1 cellular context compared by ENCODE assay signal in the genomic region with DNA sequence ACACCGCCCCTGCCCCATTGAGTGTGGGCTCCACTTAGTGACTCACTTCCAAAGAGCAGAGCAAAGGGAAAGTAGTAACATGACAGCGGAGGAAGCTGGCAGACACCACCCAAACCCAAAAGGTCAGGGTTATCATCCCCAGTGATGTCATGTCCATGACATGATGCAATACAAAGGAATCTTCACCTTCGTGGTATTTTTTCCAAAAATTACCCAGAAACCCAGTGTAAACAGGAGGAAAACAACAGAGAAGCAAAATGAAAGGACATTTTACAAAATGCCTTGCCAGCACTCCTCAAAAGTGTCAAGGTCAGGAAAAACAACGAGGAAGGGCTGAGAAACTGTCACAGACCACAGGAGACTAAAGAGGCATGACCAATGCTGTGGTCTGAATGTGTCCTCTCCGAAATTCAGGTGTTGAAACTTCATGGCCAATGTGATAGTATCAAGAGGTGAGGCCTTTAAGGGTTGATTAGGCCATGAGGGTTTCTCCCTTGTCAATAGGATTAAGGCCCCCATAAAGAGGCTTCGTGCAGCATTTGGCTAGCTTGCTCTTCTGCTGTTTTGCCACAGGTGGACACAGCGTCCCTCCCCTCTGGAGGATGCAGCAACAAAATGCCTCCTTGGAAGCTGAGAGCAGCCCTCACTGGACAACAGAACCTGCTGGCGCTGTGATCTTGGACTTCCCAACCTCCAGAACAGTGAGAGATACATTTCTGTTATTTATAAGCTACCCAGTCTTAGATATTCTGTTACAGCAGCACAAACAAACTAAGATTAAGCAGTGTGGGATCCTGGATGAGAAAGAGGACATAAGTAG.
TF ChIP-seq lines count a peak whose summit lies in the region.

No MANE protein-coding gene starts in this region.

TF ChIP-seq in K562, 482 proteins besides CTCF, POLR2A, EP300 and RAD21 (continues in another document):
- TF ChIP-seq RBM34 (IDR thresholded peaks at IDR 0.05; ENCODE audit: borderline replicate concordance, insufficient read depth, low read length) (no peak), HMGN3 (IDR thresholded peaks at IDR 0.05; ENCODE audit: borderline replicate concordance, extremely low read depth, insufficient read length, low read depth, low read length) (no peak), ETV5 (CRISPR knock-in tag; IDR thresholded peaks at IDR 0.05; ENCODE audit: low read depth) (no peak), GTF2E2 (tag; IDR thresholded peaks at IDR 0.05) (0 out of 2 replicates have a peak, but pooled peaks have one; percentile 78), ZNF408 (CRISPR knock-in tag; IDR thresholded peaks at IDR 0.05; ENCODE audit: low read depth) (no peak), HDAC8 (tag; IDR thresholded peaks at IDR 0.05) (no peak), ZNF239 (CRISPR knock-in tag; IDR thresholded peaks at IDR 0.05) (peak; percentile 31; the same call in 1 of the 2 replicates), NFIX (CRISPR knock-in tag; IDR thresholded peaks at IDR 0.05; ENCODE audit: low read depth) (no peak), KDM2B (CRISPR knock-in tag; IDR thresholded peaks at IDR 0.05) (no peak), SMAD4 (CRISPR knock-in tag; conservative IDR thresholded peaks at IDR 0.05) (peak; percentile 88), ZKSCAN3 (CRISPR knock-in tag; IDR thresholded peaks at IDR 0.05) (no peak), CEBPG (CRISPR knock-in tag; IDR thresholded peaks at IDR 0.05) (peak; percentile 97), CEBPG (tag; conservative IDR thresholded peaks at IDR 0.05 in 1 of 2, IDR thresholded peaks at IDR 0.05 in 1 of 2) (peak; percentile 97 to 100), CBX3 (IDR thresholded peaks at IDR 0.05; ENCODE audit: borderline replicate concordance in 1 of 2, low read length in 2 of 2) (no peak), MAZ (CRISPR knock-in tag; conservative IDR thresholded peaks at IDR 0.05 in 1 of 2, IDR thresholded peaks at IDR 0.05 in 1 of 2) (0 out of 4 replicates have a peak, but pooled peaks of 1 of the 2 experiments have one; percentile 20), MXI1 (IDR thresholded peaks at IDR 0.05; ENCODE audit: low read depth, low read length) (no peak), CXXC5 (CRISPR knock-in tag; IDR thresholded peaks at IDR 0.05) (peak; percentile 32; the same call in 1 of the 2 replicates), EP400 (IDR thresholded peaks at IDR 0.05) (peak; percentile 43; the same call in 1 of the 2 replicates), MED1 (CRISPR knock-in tag; IDR thresholded peaks at IDR 0.05; ENCODE audit: borderline replicate concordance) (no peak), DMBX1 (CRISPR knock-in tag; IDR thresholded peaks at IDR 0.05; ENCODE audit: borderline replicate concordance) (peak; percentile 82; the same call in 1 of the 2 replicates), JUN (IDR thresholded peaks at IDR 0.05; ENCODE audit: borderline replicate concordance, low read depth, low read length) (peak; percentile 91), JUN (CRISPR knock-in tag; IDR thresholded peaks at IDR 0.05; ENCODE audit: borderline replicate concordance) (peak; percentile 88; the same call in 1 of the 2 replicates), HDAC2 (IDR thresholded peaks at IDR 0.05) (0 out of 2 replicates have a peak, but pooled peaks have one; percentile 48), MBD2 (IDR thresholded peaks at IDR 0.05; ENCODE audit: borderline replicate concordance, low read depth) (no peak), HMG20B (CRISPR knock-in tag; IDR thresholded peaks at IDR 0.05) (no peak), CBX1 (IDR thresholded peaks at IDR 0.05; ENCODE audit: low read depth) (no peak), ZNF134 (CRISPR knock-in tag; conservative IDR thresholded peaks at IDR 0.05) (peak; percentile 26; the same call in 1 of the 2 replicates), CREBBP (IDR thresholded peaks at IDR 0.05; ENCODE audit: low read depth, low read length) (no peak), ILF3 (IDR thresholded peaks at IDR 0.05; ENCODE audit: borderline replicate concordance) (no peak), MYNN (IDR thresholded peaks at IDR 0.05) (no peak), MYNN (CRISPR knock-in tag; IDR thresholded peaks at IDR 0.05) (no peak), CCNT2 (IDR thresholded peaks at IDR 0.05; ENCODE audit: borderline replicate concordance, extremely low read depth, insufficient read length, low read depth, low read length) (no peak), CBX8 (IDR thresholded peaks at IDR 0.05; ENCODE audit: borderline replicate concordance, extremely low read depth, low read depth, low read length, poor library complexity, severe bottlenecking) (no peak), SIN3A (IDR thresholded peaks at IDR 0.05; ENCODE audit: borderline replicate concordance in 2 of 2, control insufficient read depth in 1 of 2, low read depth in 2 of 2, low read length in 2 of 2) (no peak), NCOA1 (IDR thresholded peaks at IDR 0.05; ENCODE audit: low read depth) (peak; percentile 69), ZNF12 (CRISPR knock-in tag; IDR thresholded peaks at IDR 0.05) (no peak), TSC22D4 (tag; IDR thresholded peaks at IDR 0.05) (no peak), GABPB2 (CRISPR knock-in tag; conservative IDR thresholded peaks at IDR 0.05) (no peak), CBFA2T2 (conservative IDR thresholded peaks at IDR 0.05) (no peak), E2F3 (CRISPR knock-in tag; IDR thresholded peaks at IDR 0.05) (no peak), KAT2B (IDR thresholded peaks at IDR 0.05; ENCODE audit: low read depth, low read length) (no peak)
- TF ChIP-seq, protein P1, sequence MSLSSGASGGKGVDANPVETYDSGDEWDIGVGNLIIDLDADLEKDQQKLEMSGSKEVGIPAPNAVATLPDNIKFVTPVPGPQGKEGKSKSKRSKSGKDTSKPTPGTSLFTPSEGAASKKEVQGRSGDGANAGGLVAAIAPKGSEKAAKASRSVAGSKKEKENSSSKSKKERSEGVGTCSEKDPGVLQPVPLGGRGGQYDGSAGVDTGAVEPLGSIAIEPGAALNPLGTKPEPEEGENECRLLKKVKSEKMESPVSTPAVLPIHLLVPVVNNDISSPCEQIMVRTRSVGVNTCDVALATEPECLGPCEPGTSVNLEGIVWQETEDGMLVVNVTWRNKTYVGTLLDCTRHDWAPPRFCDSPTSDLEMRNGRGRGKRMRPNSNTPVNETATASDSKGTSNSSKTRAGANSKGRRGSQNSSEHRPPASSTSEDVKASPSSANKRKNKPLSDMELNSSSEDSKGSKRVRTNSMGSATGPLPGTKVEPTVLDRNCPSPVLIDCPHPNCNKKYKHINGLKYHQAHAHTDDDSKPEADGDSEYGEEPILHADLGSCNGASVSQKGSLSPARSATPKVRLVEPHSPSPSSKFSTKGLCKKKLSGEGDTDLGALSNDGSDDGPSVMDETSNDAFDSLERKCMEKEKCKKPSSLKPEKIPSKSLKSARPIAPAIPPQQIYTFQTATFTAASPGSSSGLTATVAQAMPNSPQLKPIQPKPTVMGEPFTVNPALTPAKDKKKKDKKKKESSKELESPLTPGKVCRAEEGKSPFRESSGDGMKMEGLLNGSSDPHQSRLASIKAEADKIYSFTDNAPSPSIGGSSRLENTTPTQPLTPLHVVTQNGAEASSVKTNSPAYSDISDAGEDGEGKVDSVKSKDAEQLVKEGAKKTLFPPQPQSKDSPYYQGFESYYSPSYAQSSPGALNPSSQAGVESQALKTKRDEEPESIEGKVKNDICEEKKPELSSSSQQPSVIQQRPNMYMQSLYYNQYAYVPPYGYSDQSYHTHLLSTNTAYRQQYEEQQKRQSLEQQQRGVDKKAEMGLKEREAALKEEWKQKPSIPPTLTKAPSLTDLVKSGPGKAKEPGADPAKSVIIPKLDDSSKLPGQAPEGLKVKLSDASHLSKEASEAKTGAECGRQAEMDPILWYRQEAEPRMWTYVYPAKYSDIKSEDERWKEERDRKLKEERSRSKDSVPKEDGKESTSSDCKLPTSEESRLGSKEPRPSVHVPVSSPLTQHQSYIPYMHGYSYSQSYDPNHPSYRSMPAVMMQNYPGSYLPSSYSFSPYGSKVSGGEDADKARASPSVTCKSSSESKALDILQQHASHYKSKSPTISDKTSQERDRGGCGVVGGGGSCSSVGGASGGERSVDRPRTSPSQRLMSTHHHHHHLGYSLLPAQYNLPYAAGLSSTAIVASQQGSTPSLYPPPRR (CRISPR knock-in tag; IDR thresholded peaks at IDR 0.05; ENCODE audit: borderline replicate concordance) = no peak
- TF ChIP-seq, protein P2, sequence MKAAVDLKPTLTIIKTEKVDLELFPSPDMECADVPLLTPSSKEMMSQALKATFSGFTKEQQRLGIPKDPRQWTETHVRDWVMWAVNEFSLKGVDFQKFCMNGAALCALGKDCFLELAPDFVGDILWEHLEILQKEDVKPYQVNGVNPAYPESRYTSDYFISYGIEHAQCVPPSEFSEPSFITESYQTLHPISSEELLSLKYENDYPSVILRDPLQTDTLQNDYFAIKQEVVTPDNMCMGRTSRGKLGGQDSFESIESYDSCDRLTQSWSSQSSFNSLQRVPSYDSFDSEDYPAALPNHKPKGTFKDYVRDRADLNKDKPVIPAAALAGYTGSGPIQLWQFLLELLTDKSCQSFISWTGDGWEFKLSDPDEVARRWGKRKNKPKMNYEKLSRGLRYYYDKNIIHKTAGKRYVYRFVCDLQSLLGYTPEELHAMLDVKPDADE (conservative IDR thresholded peaks at IDR 0.05; ENCODE audit: control insufficient read depth, low read depth, low read length) = no peak
- TF ChIP-seq, protein P3, sequence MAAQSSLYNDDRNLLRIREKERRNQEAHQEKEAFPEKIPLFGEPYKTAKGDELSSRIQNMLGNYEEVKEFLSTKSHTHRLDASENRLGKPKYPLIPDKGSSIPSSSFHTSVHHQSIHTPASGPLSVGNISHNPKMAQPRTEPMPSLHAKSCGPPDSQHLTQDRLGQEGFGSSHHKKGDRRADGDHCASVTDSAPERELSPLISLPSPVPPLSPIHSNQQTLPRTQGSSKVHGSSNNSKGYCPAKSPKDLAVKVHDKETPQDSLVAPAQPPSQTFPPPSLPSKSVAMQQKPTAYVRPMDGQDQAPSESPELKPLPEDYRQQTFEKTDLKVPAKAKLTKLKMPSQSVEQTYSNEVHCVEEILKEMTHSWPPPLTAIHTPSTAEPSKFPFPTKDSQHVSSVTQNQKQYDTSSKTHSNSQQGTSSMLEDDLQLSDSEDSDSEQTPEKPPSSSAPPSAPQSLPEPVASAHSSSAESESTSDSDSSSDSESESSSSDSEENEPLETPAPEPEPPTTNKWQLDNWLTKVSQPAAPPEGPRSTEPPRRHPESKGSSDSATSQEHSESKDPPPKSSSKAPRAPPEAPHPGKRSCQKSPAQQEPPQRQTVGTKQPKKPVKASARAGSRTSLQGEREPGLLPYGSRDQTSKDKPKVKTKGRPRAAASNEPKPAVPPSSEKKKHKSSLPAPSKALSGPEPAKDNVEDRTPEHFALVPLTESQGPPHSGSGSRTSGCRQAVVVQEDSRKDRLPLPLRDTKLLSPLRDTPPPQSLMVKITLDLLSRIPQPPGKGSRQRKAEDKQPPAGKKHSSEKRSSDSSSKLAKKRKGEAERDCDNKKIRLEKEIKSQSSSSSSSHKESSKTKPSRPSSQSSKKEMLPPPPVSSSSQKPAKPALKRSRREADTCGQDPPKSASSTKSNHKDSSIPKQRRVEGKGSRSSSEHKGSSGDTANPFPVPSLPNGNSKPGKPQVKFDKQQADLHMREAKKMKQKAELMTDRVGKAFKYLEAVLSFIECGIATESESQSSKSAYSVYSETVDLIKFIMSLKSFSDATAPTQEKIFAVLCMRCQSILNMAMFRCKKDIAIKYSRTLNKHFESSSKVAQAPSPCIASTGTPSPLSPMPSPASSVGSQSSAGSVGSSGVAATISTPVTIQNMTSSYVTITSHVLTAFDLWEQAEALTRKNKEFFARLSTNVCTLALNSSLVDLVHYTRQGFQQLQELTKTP (IDR thresholded peaks at IDR 0.05; ENCODE audit: low read depth in 1 of 2, partially characterized antibody in 2 of 2) = peak in 1 of 2 experiments; percentile 66
- TF ChIP-seq, protein P4, sequence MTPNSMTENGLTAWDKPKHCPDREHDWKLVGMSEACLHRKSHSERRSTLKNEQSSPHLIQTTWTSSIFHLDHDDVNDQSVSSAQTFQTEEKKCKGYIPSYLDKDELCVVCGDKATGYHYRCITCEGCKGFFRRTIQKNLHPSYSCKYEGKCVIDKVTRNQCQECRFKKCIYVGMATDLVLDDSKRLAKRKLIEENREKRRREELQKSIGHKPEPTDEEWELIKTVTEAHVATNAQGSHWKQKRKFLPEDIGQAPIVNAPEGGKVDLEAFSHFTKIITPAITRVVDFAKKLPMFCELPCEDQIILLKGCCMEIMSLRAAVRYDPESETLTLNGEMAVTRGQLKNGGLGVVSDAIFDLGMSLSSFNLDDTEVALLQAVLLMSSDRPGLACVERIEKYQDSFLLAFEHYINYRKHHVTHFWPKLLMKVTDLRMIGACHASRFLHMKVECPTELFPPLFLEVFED (CRISPR knock-in tag; conservative IDR thresholded peaks at IDR 0.05) = no peak
- TF ChIP-seq, protein P5, sequence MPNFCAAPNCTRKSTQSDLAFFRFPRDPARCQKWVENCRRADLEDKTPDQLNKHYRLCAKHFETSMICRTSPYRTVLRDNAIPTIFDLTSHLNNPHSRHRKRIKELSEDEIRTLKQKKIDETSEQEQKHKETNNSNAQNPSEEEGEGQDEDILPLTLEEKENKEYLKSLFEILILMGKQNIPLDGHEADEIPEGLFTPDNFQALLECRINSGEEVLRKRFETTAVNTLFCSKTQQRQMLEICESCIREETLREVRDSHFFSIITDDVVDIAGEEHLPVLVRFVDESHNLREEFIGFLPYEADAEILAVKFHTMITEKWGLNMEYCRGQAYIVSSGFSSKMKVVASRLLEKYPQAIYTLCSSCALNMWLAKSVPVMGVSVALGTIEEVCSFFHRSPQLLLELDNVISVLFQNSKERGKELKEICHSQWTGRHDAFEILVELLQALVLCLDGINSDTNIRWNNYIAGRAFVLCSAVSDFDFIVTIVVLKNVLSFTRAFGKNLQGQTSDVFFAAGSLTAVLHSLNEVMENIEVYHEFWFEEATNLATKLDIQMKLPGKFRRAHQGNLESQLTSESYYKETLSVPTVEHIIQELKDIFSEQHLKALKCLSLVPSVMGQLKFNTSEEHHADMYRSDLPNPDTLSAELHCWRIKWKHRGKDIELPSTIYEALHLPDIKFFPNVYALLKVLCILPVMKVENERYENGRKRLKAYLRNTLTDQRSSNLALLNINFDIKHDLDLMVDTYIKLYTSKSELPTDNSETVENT (CRISPR knock-in tag; IDR thresholded peaks at IDR 0.05) = no peak
- TF ChIP-seq, protein P6, sequence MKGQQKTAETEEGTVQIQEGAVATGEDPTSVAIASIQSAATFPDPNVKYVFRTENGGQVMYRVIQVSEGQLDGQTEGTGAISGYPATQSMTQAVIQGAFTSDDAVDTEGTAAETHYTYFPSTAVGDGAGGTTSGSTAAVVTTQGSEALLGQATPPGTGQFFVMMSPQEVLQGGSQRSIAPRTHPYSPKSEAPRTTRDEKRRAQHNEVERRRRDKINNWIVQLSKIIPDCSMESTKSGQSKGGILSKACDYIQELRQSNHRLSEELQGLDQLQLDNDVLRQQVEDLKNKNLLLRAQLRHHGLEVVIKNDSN (CRISPR knock-in tag; IDR thresholded peaks at IDR 0.05) = no peak
